ENCODE assay signal across 1 cellular context in the genomic region with DNA sequence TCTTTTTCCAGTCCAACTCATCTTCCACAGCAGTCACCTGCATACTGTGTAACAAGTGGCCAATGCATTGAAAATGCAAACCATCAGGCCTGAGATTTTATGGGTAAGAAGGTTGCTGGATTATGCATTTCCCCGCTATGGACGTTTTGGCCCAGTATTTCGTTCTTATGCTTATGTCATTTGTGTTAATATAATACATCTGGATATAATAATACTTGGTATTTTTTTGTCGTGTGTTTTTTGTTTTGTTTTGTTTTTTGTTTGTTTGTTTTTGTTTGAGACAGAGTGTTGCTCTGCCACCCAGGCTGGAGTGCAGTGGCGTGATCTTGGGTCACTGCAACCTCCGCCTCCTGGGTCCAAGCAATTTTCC.
TF ChIP-seq lines count a peak whose summit lies in the region.

No MANE protein-coding gene starts in this region.

TF ChIP-seq in HepG2, 621 proteins besides CTCF, POLR2A, EP300 and RAD21 (continued from another document):
- no peak for TF ChIP-seq ZNF879 (CRISPR knock-in tag; IDR thresholded peaks at IDR 0.05)
- TF ChIP-seq, protein P1, sequence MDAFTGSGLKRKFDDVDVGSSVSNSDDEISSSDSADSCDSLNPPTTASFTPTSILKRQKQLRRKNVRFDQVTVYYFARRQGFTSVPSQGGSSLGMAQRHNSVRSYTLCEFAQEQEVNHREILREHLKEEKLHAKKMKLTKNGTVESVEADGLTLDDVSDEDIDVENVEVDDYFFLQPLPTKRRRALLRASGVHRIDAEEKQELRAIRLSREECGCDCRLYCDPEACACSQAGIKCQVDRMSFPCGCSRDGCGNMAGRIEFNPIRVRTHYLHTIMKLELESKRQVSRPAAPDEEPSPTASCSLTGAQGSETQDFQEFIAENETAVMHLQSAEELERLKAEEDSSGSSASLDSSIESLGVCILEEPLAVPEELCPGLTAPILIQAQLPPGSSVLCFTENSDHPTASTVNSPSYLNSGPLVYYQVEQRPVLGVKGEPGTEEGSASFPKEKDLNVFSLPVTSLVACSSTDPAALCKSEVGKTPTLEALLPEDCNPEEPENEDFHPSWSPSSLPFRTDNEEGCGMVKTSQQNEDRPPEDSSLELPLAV (CRISPR knock-in tag; conservative IDR thresholded peaks at IDR 0.05; ENCODE audit: low read depth) = no peak
